Comparison of ENCODE assay signal across 8 cellular contexts in the genomic region with DNA sequence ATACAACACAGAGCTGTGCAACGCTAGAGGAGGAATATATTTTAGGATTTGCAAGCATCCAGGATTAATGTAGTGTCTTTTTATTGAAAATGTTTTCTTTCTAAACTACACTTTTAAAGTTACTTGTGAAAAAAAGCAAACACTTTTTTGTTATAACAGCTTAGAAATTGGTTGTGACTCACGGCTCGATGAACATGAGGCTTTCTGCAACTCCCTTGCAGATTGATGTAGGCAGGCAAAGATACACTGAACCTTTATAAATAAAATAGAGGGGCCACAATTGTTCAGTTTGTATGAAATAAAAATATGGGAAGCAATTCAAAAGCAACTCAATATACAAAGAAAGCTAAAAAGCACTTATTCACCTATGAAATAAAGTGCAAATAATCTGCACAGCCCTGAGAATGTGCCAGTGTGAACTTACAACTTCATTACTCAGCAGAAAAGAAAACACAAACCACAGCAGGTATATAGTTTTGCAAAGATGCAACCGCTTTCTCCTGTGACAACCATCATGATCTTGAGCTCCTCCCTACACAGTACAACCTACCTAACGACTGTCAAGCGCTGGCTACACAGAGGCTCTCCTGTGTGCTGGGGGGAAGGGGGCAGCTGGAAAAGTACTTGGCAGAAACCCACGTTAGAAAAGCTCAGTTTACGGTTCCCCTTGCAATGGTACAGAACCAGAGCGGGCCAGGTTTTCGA. TPM values are rescaled to one million over a fixed set of nuclear protein-coding genes. Genes with fewer than 3 reads are reported as not detected.
DNase-seq lines count a peak whose midpoint lies in the region; ATAC-seq and TF ChIP-seq lines count a peak whose summit lies in the region.

No MANE protein-coding gene starts in this region.

- BruUV-seq in HCT116 (replicated peaks; lab: Mats Ljungman, UMichigan) = TSS peak; percentile 53

- H3K27ac ChIP-seq in CD4-positive, alpha-beta T cell (ENCODE audit: low read depth, low read length) = peak overlapping the region; percentile 86
- H3K27ac ChIP-seq in HCT116 (ENCODE audit: low read depth, low read length) (peak overlapping the region; percentile 82), SJSA1 (peak overlapping the region; percentile 92), neural progenitor cell (peak overlapping the region; percentile 94)

- H3K79me2 ChIP-seq in HCT116 (ENCODE audit: insufficient read depth, low read length) (peaks cover 45% of the 10 kb centered on the region), neural progenitor cell (ENCODE audit: low read depth) (peaks cover 58% of the 10 kb centered on the region)

- H3K36me3 Mint-ChIP-seq in CD4-positive, alpha-beta T cell (ENCODE audit: low read depth) = peaks cover 51% of the 10 kb centered on the region
- H3K36me3 Mint-ChIP-seq in neural progenitor cell = peaks cover 20% of the 10 kb centered on the region

- POLR2A ChIA-PET in CD4-positive, alpha-beta T cell (lab: Charles Lee) = interaction anchor here (0.9 to 2.4 kb wide), 8 partner anchors 10 to 173 kb away, joined by 3 to 12 read pairs (median 5); a partner anchor contains a TSS
- POLR2A ChIA-PET in HCT116 (lab: Charles Lee) = no interaction called here
- POLR2A ChIA-PET in GM10248 (lab: Yijun Ruan, JAX) = no interaction called here

- peak overlapping the region; percentile 75 for H3K4me2 ChIP-seq in HCT116 (ENCODE audit: low read length)
- peak overlapping the region; percentile 97 for H3K4me2 ChIP-seq in neural progenitor cell

- no peak for TF ChIP-seq RAD21 in HCT116 (IDR thresholded peaks at IDR 0.05; ENCODE audit: low read depth)

- RAD21 ChIA-PET in HCT116 (lab: Charles Lee; ENCODE audit: low non-redundant PET in 1 of 2, low total read pairs in 2 of 2, uncharacterized antibody in 2 of 2, unreplicated experiment in 2 of 2) = no interaction called here

- no peaks in the 10 kb centered on the region for H3K27me3 Mint-ChIP-seq in CD4-positive, alpha-beta T cell
- H3K27me3 Mint-ChIP-seq in neural progenitor cell (ENCODE audit: insufficient read depth, low read depth) = no peaks in the 10 kb centered on the region

- H3K4me3 ChIP-seq in HCT116 (replicated peaks in 1 of 2; ENCODE audit: low read depth in 1 of 2, low read length in 2 of 2) (peak overlapping the region; percentile 56 to 81), SJSA1 (peak overlapping the region; percentile 91), neural progenitor cell (peak overlapping the region; percentile 88)

- H3F3A ChIP-seq in neural progenitor cell (ENCODE audit: low read depth) = peaks cover 10% of the 10 kb centered on the region

- CTCF ChIA-PET in CD4-positive, alpha-beta T cell (lab: Charles Lee) = interaction anchor here (0.9 to 3.1 kb wide), 4 partner anchors 124 to 134 kb away, joined by 3 to 11 read pairs (median 4); no protein-coding TSS in a partner anchor
- CTCF ChIA-PET in HCT116 (lab: Charles Lee) (no interaction called here), GM10248 (lab: Yijun Ruan, JAX) (interaction anchor here (1.0 to 1.6 kb wide), 9 partner anchors 9 to 133 kb away, joined by 3 to 5 read pairs (median 4); a partner anchor contains a TSS)

- no peaks in the 10 kb centered on the region for H3K9me3 ChIP-seq in CD4-positive, alpha-beta T cell (ENCODE audit: control insufficient read depth, low read length)
- H3K9me3 ChIP-seq in HCT116 (ENCODE audit: control insufficient read depth in 1 of 2, insufficient read depth in 1 of 2, low read depth in 1 of 2, low read length in 2 of 2) (no peaks in the 10 kb centered on the region), SJSA1 (replicated peaks) (no peaks in the 10 kb centered on the region), neural progenitor cell (ENCODE audit: low read depth) (no peaks in the 10 kb centered on the region)

- H3K36me3 ChIP-seq in HCT116 (ENCODE audit: control insufficient read depth in 1 of 2, insufficient read depth in 2 of 2, low read length in 2 of 2) (peaks cover 15 to 17% of the 10 kb centered on the region in 2 experiments; a peak in 2 of 4 replicates), SJSA1 (peaks cover 55% of the 10 kb centered on the region), neural progenitor cell (peaks cover 20% of the 10 kb centered on the region)

- DNase-seq in CD4-positive, alpha-beta T cell = no peak
- DNase-seq in HCT116 (ENCODE audit: low read depth, low spot score) (no peak), SJSA1 (ENCODE audit: low read depth in 1 of 2, low spot score in 2 of 2) (no peak), neural progenitor cell (ENCODE audit: low spot score) (no peak), NOMO-1 treated with dmso at 0.1 percent for 144 hours (lab: John Stamatoyannopoulos, UW; ENCODE audit: unreplicated experiment) (no peak), GM10248 (ENCODE audit: extremely low spot score) (no peak)
- DNase-seq in stimulated activated CD4-positive, alpha-beta T cell treated with anti-CD3 and anti-CD28 coated beads, Interleukin-4, amount 100 ng/mL, for 24 hours = no peak

- no peaks in the 10 kb centered on the region for H3K27me3 ChIP-seq in CD4-positive, alpha-beta T cell (ENCODE audit: control insufficient read depth, insufficient read depth, low read length)
- H3K27me3 ChIP-seq in HCT116 (ENCODE audit: insufficient read depth, low read length) (no peaks in the 10 kb centered on the region), SJSA1 (replicated peaks) (no peaks in the 10 kb centered on the region), neural progenitor cell (no peaks in the 10 kb centered on the region)

- H3K4me1 Mint-ChIP-seq in CD4-positive, alpha-beta T cell (ENCODE audit: low read depth) = peaks cover 39% of the 10 kb centered on the region
- peaks cover 18% of the 10 kb centered on the region for H3K4me1 Mint-ChIP-seq in neural progenitor cell

- intact Hi-C loops in CD4-positive, alpha-beta T cell (cut with DNase I, micrococcal nuclease) = loop anchor here in 1 of 2 experiments (5.0 kb wide), 1 partner anchor 299 kb away; a partner anchor contains a TSS
- intact Hi-C loops in HCT116 (cut with micrococcal nuclease) = loop anchor here (5.0 kb wide), 1 partner anchor 124 kb away; a partner anchor contains a TSS

- H3K4me1 ChIP-seq in HCT116 (ENCODE audit: control insufficient read depth in 1 of 2, insufficient read depth in 2 of 2, low read length in 2 of 2) (peaks cover 0 to 6% of the 10 kb centered on the region in 2 experiments; a peak in 2 of 4 replicates), SJSA1 (replicated peaks) (peaks cover 8% of the 10 kb centered on the region), neural progenitor cell (peaks cover 12% of the 10 kb centered on the region)

- H4K20me1 ChIP-seq in HCT116 (ENCODE audit: insufficient read depth) (peaks cover 9% of the 10 kb centered on the region; the same call in 1 of the 2 replicates), neural progenitor cell (ENCODE audit: low read depth) (peaks cover 53% of the 10 kb centered on the region)

- peak; percentile 40 for ATAC-seq in CD4-positive, alpha-beta T cell (ENCODE audit: poor library complexity)
- ATAC-seq in HCT116 (peak; percentile 24), esophagus mucosa (peak; percentile 53)

- H3K9ac ChIP-seq in HCT116 (ENCODE audit: low read length) (peak overlapping the region; percentile 80), neural progenitor cell (peak overlapping the region; percentile 95)

- no peaks in the 10 kb centered on the region for H3K9me3 Mint-ChIP-seq in CD4-positive, alpha-beta T cell
- no peaks in the 10 kb centered on the region for H3K9me3 Mint-ChIP-seq in neural progenitor cell

- H3K9me2 ChIP-seq in HCT116 (ENCODE audit: insufficient read depth) = no peaks in the 10 kb centered on the region

- H3K27ac Mint-ChIP-seq in CD4-positive, alpha-beta T cell = peak overlapping the region; percentile 86
- H3K27ac Mint-ChIP-seq in neural progenitor cell = peak overlapping the region; percentile 85

- peak overlapping the region; percentile 89 for H3K4me3 Mint-ChIP-seq in CD4-positive, alpha-beta T cell
- peak overlapping the region; percentile 97 for H3K4me3 Mint-ChIP-seq in neural progenitor cell

- H2AFZ ChIP-seq in HCT116 (ENCODE audit: low read depth, low read length, poor library complexity, severe bottlenecking) (no peak overlapping the region), neural progenitor cell (replicated peaks) (peak overlapping the region; percentile 30)

- TF ChIP-seq POLR2A in HCT116 (IDR thresholded peaks at IDR 0.05; ENCODE audit: borderline replicate concordance, extremely low read depth, insufficient read depth, insufficient read length) = no peak

- no peak for TF ChIP-seq CTCF in CD4-positive, alpha-beta T cell (IDR thresholded peaks at IDR 0.05)
- TF ChIP-seq CTCF in HCT116 (IDR thresholded peaks at IDR 0.05 in 2 of 3, conservative IDR thresholded peaks at IDR 0.05 in 1 of 3; ENCODE audit: borderline replicate concordance in 1 of 3, insufficient read depth in 1 of 3, low read depth in 2 of 3, low read length in 2 of 3) (no peak), neural progenitor cell (IDR thresholded peaks at IDR 0.05) (no peak), GM10248 (IDR thresholded peaks at IDR 0.05; ENCODE audit: control extremely low read depth, extremely low read depth, low read depth, missing control alignments) (no peak)

RNA-seq across cellular contexts. Expression of a gene that starts 0.9 kb away (rescaled TPM):
- total RNA-seq in CD4-positive, alpha-beta T cell = 10 to 100 TPM; 94.8 to 98.4 TPM
- total RNA-seq in HCT116 (2021; ENCODE audit: unreplicated experiment) = 50.5 TPM
- polyA plus RNA-seq in HCT116 (2012) = 16.8 and 17.7 TPM in 2 replicates
- 47.1 and 53.3 TPM in 2 replicates for total RNA-seq in SJSA1 (2014; rRNA removed; shearing (Covaris generic))
- 23.3 TPM for total RNA-seq in esophagus mucosa
- total RNA-seq in neural progenitor cell (ENCODE audit: low replicate concordance) = 198 and 231 TPM in 2 replicates

RNA-seq across cellular contexts. Expression of a gene that starts 6.3 kb away (rescaled TPM):
- total RNA-seq in CD4-positive, alpha-beta T cell = 10 to 100 TPM; 15.6 to 17.0 TPM
- total RNA-seq in HCT116 (2021; ENCODE audit: unreplicated experiment) (36.4 TPM), esophagus mucosa (56.4 TPM), neural progenitor cell (ENCODE audit: low replicate concordance) (115 and 159 TPM in 2 replicates)
- 29.8 and 30.1 TPM in 2 replicates for polyA plus RNA-seq in HCT116 (2012)
- total RNA-seq in SJSA1 (2014; rRNA removed; shearing (Covaris generic)) = 99.5 and 102 TPM in 2 replicates

RNA-seq across cellular contexts. Expression of a gene that starts 47.4 kb away (rescaled TPM):
- total RNA-seq in CD4-positive, alpha-beta T cell = not detected
- total RNA-seq in HCT116 (2021; ENCODE audit: unreplicated experiment) (not detected), esophagus mucosa (0.92 TPM), neural progenitor cell (ENCODE audit: low replicate concordance) (0.52 and 0.96 TPM in 2 replicates)
- polyA plus RNA-seq in HCT116 (2012) = 0.01 TPM in 1 of 2 replicates, not detected in the other
- total RNA-seq in SJSA1 (2014; rRNA removed; shearing (Covaris generic)) = not detected in 2 replicates

RNA-seq across cellular contexts. Expression of a gene that starts 48.0 kb away (rescaled TPM):
- total RNA-seq in CD4-positive, alpha-beta T cell = not detected
- total RNA-seq in HCT116 (2021; ENCODE audit: unreplicated experiment) (not detected), esophagus mucosa (not detected), neural progenitor cell (ENCODE audit: low replicate concordance) (3.8 TPM in 1 of 2 replicates, not detected in the other)
- polyA plus RNA-seq in HCT116 (2012) = not detected in 2 replicates
- total RNA-seq in SJSA1 (2014; rRNA removed; shearing (Covaris generic)) = not detected in 2 replicates

RNA-seq across cellular contexts. Expression of a gene that starts 51.8 kb away (rescaled TPM):
- total RNA-seq in CD4-positive, alpha-beta T cell = not detected
- total RNA-seq in HCT116 (2021; ENCODE audit: unreplicated experiment) (4.9 TPM), esophagus mucosa (7.9 TPM), neural progenitor cell (ENCODE audit: low replicate concordance) (not detected in 2 replicates)
- polyA plus RNA-seq in HCT116 (2012) = 0.50 and 2.7 TPM in 2 replicates
- not detected in 2 replicates for total RNA-seq in SJSA1 (2014; rRNA removed; shearing (Covaris generic))
